In the genomic region with DNA sequence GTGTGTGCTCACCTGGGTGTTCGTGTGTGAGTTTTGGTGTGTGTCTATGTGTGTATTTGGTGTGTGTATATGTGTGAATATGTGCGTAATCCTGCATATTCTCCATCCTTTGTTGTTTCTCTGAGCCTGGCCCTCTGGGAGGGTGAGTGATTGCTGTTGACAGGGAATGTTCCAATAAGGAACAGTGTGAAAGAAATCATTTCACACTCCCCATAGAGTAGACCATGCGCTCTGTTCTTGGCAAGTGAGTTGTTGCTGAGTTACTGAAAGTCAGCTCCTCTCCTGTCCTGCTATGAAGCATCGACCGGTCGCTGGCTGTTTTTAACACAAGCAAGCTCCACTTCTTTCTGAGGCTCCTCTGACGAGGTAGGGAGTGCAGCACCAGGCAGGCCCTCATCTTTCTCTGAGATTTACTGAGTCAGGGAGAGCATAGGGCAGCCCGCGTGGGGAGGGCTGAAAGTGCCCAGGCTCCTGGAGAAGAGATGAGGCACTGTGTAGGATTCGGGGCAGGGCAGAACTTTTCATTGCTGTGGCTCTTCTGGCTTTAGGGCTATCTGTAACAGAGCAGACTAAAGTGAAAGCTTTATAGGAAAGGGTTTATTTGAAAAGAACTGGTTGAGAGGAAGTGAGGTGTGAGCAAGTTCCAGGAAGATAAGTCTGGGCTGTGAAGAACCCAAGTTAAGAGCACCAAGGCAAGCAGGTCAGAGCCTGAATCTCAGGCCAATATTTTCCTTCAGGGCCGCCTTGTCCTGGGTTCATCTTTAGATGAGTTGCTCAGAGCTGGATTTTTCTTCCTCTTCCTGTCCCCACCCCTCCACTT, we compare ENCODE assay signal across 26 cellular contexts.
DNase-seq lines count a peak whose midpoint lies in the region; ATAC-seq, FAIRE-seq and TF ChIP-seq lines count a peak whose summit lies in the region.
"Had no signal": no experiment of that assay in that cellular context is flagged by ENCODE, and none has a peak within 500 bp of the region (broad histone marks: within the 10 kb centered on the region; RNA-seq: fewer than 3 reads in every experiment).

No MANE protein-coding gene starts in this region.

- TF ChIP-seq POLR2A in heart left ventricle (IDR thresholded peaks at IDR 0.05) (no peak), H1 (IDR thresholded peaks at IDR 0.05; ENCODE audit: control extremely low read depth in 1 of 2, low read depth in 2 of 2, low read length in 2 of 2) (no peak)

- H3K36me3 ChIP-seq in cardiac muscle cell, result no peaks in the 10 kb centered on the region
- H3K36me3 ChIP-seq in heart left ventricle, result no peaks in the 10 kb centered on the region
- H3K36me3 ChIP-seq in H1 (ENCODE audit: control insufficient read depth in 2 of 4, insufficient read depth in 4 of 4, low read length in 3 of 4), result no peaks in the 10 kb centered on the region
- H3K36me3 ChIP-seq in neuronal stem cell (replicated peaks in 1 of 2; ENCODE audit: control insufficient read depth in 2 of 2, insufficient read depth in 2 of 2, low read length in 2 of 2), result no peaks in the 10 kb centered on the region
- H3K36me3 ChIP-seq: BLaER1, HAP-1, MG63, Peyer's patch had no signal

- no peak overlapping the region for H2BK20ac ChIP-seq in H1 (ENCODE audit: low read length)

- H2AK5ac ChIP-seq in H1 (ENCODE audit: low read depth, low read length), result no peak overlapping the region
- no peak overlapping the region for H2AK5ac ChIP-seq in neuronal stem cell (ENCODE audit: low read depth, low read length)

- no peak overlapping the region for H2BK120ac ChIP-seq in H1 (replicated peaks; ENCODE audit: low read depth, low read length)
- H2BK120ac ChIP-seq in neuronal stem cell (ENCODE audit: low read depth, low read length), result no peak overlapping the region

- no peak overlapping the region for H3K4me3 Mint-ChIP-seq in naive thymus-derived CD8-positive, alpha-beta T cell
- no peak overlapping the region for H3K4me3 Mint-ChIP-seq in activated T-helper 1 cell treated with anti-CD3 and anti-CD28 coated beads, Interleukin-12 subunit alpha, Interleukin-12 subunit beta, Interleukin-2, Interleukin-4 antibody, amounts not matched to agents 30 ng/mL and 10 ng/mL and 1 ng/mL, durations not matched to agents 14 hours and 24 hours and 36 hours
- H3K4me3 Mint-ChIP-seq: CD4-positive, CD25-positive, alpha-beta regulatory T cell; HFFc6 had no signal

- CTCF ChIA-PET in H1 (lab: Charles Lee; ENCODE audit: partially characterized antibody), result interaction anchor here (0.9 to 4.7 kb wide), 11 partner anchors 13 to 310 kb away, joined by 3 to 39 read pairs (median 3); no protein-coding TSS in a partner anchor

- no peak overlapping the region for H3K4me3 ChIP-seq in cardiac muscle cell
- no peak overlapping the region for H3K4me3 ChIP-seq in heart left ventricle
- no peak overlapping the region for H3K4me3 ChIP-seq in H1 (ENCODE audit: extremely low read depth in 1 of 4, insufficient read depth in 2 of 4, low read depth in 3 of 4, low read length in 4 of 4)
- H3K4me3 ChIP-seq in neuronal stem cell (ENCODE audit: low read length in 2 of 2), result no peak overlapping the region
- H3K4me3 ChIP-seq: BLaER1, GM23248, HAP-1, MG63, Peyer's patch, SK-N-MC had no signal

- H2BK12ac ChIP-seq in H1 (ENCODE audit: low read depth, low read length) (no peak overlapping the region), neuronal stem cell (ENCODE audit: low read length) (no peak overlapping the region)

- H3K4me1 ChIP-seq in cardiac muscle cell (ENCODE audit: low read depth), result peaks cover 7% of the 10 kb centered on the region
- H3K4me1 ChIP-seq in heart left ventricle, result no peaks in the 10 kb centered on the region
- H3K4me1 ChIP-seq in H1 (replicated peaks in 1 of 4; ENCODE audit: control insufficient read depth in 3 of 4, insufficient read depth in 4 of 4, low read length in 3 of 4), result peaks cover 0 to 4% (median 0%) of the 10 kb centered on the region in 4 experiments; a peak in 1 of 7 replicates
- peaks cover 0 to 5% of the 10 kb centered on the region in 2 donors for H3K4me1 ChIP-seq in neuronal stem cell (ENCODE audit: control insufficient read depth in 2 of 2, insufficient read depth in 1 of 2, low read depth in 1 of 2, low read length in 2 of 2)
- H3K4me1 ChIP-seq: HAP-1, Peyer's patch had no signal

- H3K4me2 ChIP-seq in H1 (ENCODE audit: insufficient read depth in 1 of 2, low read depth in 2 of 2, low read length in 2 of 2), result no peak overlapping the region; a peak in 1 of 4 replicates
- H3K4me2 ChIP-seq in neuronal stem cell (ENCODE audit: insufficient read depth, low read length, poor library complexity, severe bottlenecking), result no peak overlapping the region
- H3K4me2 ChIP-seq: BLaER1 had no signal

- no peak overlapping the region for H3K27ac Mint-ChIP-seq in naive thymus-derived CD8-positive, alpha-beta T cell
- no peak overlapping the region for H3K27ac Mint-ChIP-seq in activated T-helper 1 cell treated with anti-CD3 and anti-CD28 coated beads, Interleukin-12 subunit alpha, Interleukin-12 subunit beta, Interleukin-2, Interleukin-4 antibody, amounts not matched to agents 30 ng/mL and 10 ng/mL and 1 ng/mL, durations not matched to agents 14 hours and 24 hours and 36 hours
- H3K27ac Mint-ChIP-seq: CD4-positive, CD25-positive, alpha-beta regulatory T cell; HFFc6 had no signal

- H2BK5ac ChIP-seq in H1 (ENCODE audit: low read depth, low read length) (no peak overlapping the region), neuronal stem cell (ENCODE audit: low read length) (no peak overlapping the region)

- H3K4me1 Mint-ChIP-seq in naive thymus-derived CD8-positive, alpha-beta T cell, result no peaks in the 10 kb centered on the region
- H3K4me1 Mint-ChIP-seq in activated T-helper 1 cell treated with anti-CD3 and anti-CD28 coated beads, Interleukin-12 subunit alpha, Interleukin-12 subunit beta, Interleukin-2, Interleukin-4 antibody, amounts not matched to agents 30 ng/mL and 10 ng/mL and 1 ng/mL, durations not matched to agents 14 hours and 24 hours and 36 hours (ENCODE audit: low read depth), result peaks cover 8% of the 10 kb centered on the region
- H3K4me1 Mint-ChIP-seq: CD4-positive, CD25-positive, alpha-beta regulatory T cell had no signal

- no peak overlapping the region for H3K14ac ChIP-seq in H1 (ENCODE audit: insufficient read length)
- H3K14ac ChIP-seq in neuronal stem cell (ENCODE audit: low read length), result no peak overlapping the region

- H4K8ac ChIP-seq in H1 (ENCODE audit: extremely low read depth, insufficient read depth, low read length) (no peak overlapping the region), neuronal stem cell (ENCODE audit: low read depth, low read length) (no peak overlapping the region)

- intact Hi-C loops in heart left ventricle (cut with DNase I), result no loop called here
- intact Hi-C loops in activated T-helper 1 cell treated with anti-CD3 and anti-CD28 coated beads, Interleukin-12 subunit alpha, Interleukin-12 subunit beta, Interleukin-2, Interleukin-4 antibody, amounts not matched to agents 30 ng/mL and 10 ng/mL and 1 ng/mL, durations not matched to agents 14 hours and 24 hours and 36 hours (cut with micrococcal nuclease), result no loop called here

- H2BK15ac ChIP-seq in H1 (ENCODE audit: low read length), result 0 out of 2 replicates have a peak overlapping the region, but pooled peaks have one; percentile 22
- no peak overlapping the region for H2BK15ac ChIP-seq in neuronal stem cell (ENCODE audit: low read length)

- H4K5ac ChIP-seq in H1 (ENCODE audit: insufficient read length, low read depth, low read length), result no peak overlapping the region

- no peak for FAIRE-seq in H1 (lab: Jason Lieb, UNC)
- FAIRE-seq: A204.1, GM18507, HepG2 had no signal

- H3K9me3 Mint-ChIP-seq in naive thymus-derived CD8-positive, alpha-beta T cell, result no peaks in the 10 kb centered on the region
- no peaks in the 10 kb centered on the region for H3K9me3 Mint-ChIP-seq in activated T-helper 1 cell treated with anti-CD3 and anti-CD28 coated beads, Interleukin-12 subunit alpha, Interleukin-12 subunit beta, Interleukin-2, Interleukin-4 antibody, amounts not matched to agents 30 ng/mL and 10 ng/mL and 1 ng/mL, durations not matched to agents 14 hours and 24 hours and 36 hours

- H3K79me2 ChIP-seq in H1 (ENCODE audit: control insufficient read depth in 1 of 2, insufficient read depth in 2 of 2, low read length in 2 of 2), result no peaks in the 10 kb centered on the region

- no peak for TF ChIP-seq RAD21 in H1 (IDR thresholded peaks at IDR 0.05 in 1 of 2, conservative IDR thresholded peaks at IDR 0.05 in 1 of 2; ENCODE audit: low read depth in 2 of 2, low read length in 2 of 2)

- H3K79me1 ChIP-seq in H1 (ENCODE audit: low read depth, low read length) (no peaks in the 10 kb centered on the region), neuronal stem cell (ENCODE audit: low read depth, low read length) (no peaks in the 10 kb centered on the region)

- no peak for ATAC-seq in heart left ventricle
- no peak for ATAC-seq in naive thymus-derived CD8-positive, alpha-beta T cell
- ATAC-seq: HepG2 had no signal

- no peaks in the 10 kb centered on the region for H4K20me1 ChIP-seq in H1 (replicated peaks in 1 of 2; ENCODE audit: control insufficient read depth in 1 of 2, insufficient read depth in 2 of 2, low read length in 2 of 2)
- H4K20me1 ChIP-seq: BLaER1 had no signal

- H3K27me3 ChIP-seq in cardiac muscle cell (no peaks in the 10 kb centered on the region), heart left ventricle (peaks cover 0 to 6% (median 0%) of the 10 kb centered on the region in 9 donors), H1 (replicated peaks in 1 of 4; ENCODE audit: control insufficient read depth in 3 of 4, extremely low read depth in 1 of 4, insufficient read depth in 3 of 4, low read length in 3 of 4) (no peaks in the 10 kb centered on the region), neuronal stem cell (ENCODE audit: control insufficient read depth in 3 of 3, insufficient read depth in 3 of 3, low read depth in 1 of 3, low read length in 3 of 3) (no peaks in the 10 kb centered on the region)
- H3K27me3 ChIP-seq: BLaER1, MG63, Peyer's patch had no signal

- H3K4ac ChIP-seq in H1 (replicated peaks; ENCODE audit: insufficient read length, low read depth, low read length) (no peak overlapping the region), neuronal stem cell (ENCODE audit: low read length) (no peak overlapping the region)

- no peaks in the 10 kb centered on the region for H3K9me3 ChIP-seq in cardiac muscle cell (ENCODE audit: low read depth)
- no peaks in the 10 kb centered on the region for H3K9me3 ChIP-seq in heart left ventricle
- H3K9me3 ChIP-seq in H1 (ENCODE audit: insufficient read depth in 2 of 2, low read depth in 1 of 2, low read length in 1 of 2), result no peaks in the 10 kb centered on the region
- H3K9me3 ChIP-seq in neuronal stem cell (replicated peaks in 1 of 2; ENCODE audit: control insufficient read depth in 2 of 2, insufficient read depth in 1 of 2, low read depth in 1 of 2, low read length in 2 of 2), result no peaks in the 10 kb centered on the region
- H3K9me3 ChIP-seq: BLaER1, HAP-1, MG63, Peyer's patch had no signal

- H3K27ac ChIP-seq in cardiac muscle cell (peak overlapping the region; percentile 32), heart left ventricle (no peak overlapping the region), H1 (ENCODE audit: low read depth, low read length) (no peak overlapping the region), neuronal stem cell (replicated peaks; ENCODE audit: low read length) (no peak overlapping the region)
- H3K27ac ChIP-seq: BLaER1, GM23248, Peyer's patch, SK-N-MC had no signal

- H2AFZ ChIP-seq in H1 (ENCODE audit: low read length), result no peak overlapping the region
- peak overlapping the region; percentile 29 for H2AFZ ChIP-seq in neuronal stem cell (ENCODE audit: low read length)
- H2AFZ ChIP-seq: GM23248 had no signal

- no peaks in the 10 kb centered on the region for H3K36me3 Mint-ChIP-seq in naive thymus-derived CD8-positive, alpha-beta T cell
- no peaks in the 10 kb centered on the region for H3K36me3 Mint-ChIP-seq in activated T-helper 1 cell treated with anti-CD3 and anti-CD28 coated beads, Interleukin-12 subunit alpha, Interleukin-12 subunit beta, Interleukin-2, Interleukin-4 antibody, amounts not matched to agents 30 ng/mL and 10 ng/mL and 1 ng/mL, durations not matched to agents 14 hours and 24 hours and 36 hours (ENCODE audit: low read depth)
- H3K36me3 Mint-ChIP-seq: CD4-positive, CD25-positive, alpha-beta regulatory T cell had no signal

- H3K23me2 ChIP-seq in H1 (ENCODE audit: low read depth, low read length), result no peaks in the 10 kb centered on the region

- H3K56ac ChIP-seq in H1 (replicated peaks; ENCODE audit: insufficient read length, low read depth, low read length), result no peak overlapping the region

- H3K27me3 Mint-ChIP-seq in naive thymus-derived CD8-positive, alpha-beta T cell, result peaks cover 2 to 20% (median 9%) of the 10 kb centered on the region in 5 donors
- no peaks in the 10 kb centered on the region for H3K27me3 Mint-ChIP-seq in activated T-helper 1 cell treated with anti-CD3 and anti-CD28 coated beads, Interleukin-12 subunit alpha, Interleukin-12 subunit beta, Interleukin-2, Interleukin-4 antibody, amounts not matched to agents 30 ng/mL and 10 ng/mL and 1 ng/mL, durations not matched to agents 14 hours and 24 hours and 36 hours (ENCODE audit: insufficient read depth)
- H3K27me3 Mint-ChIP-seq: CD4-positive, CD25-positive, alpha-beta regulatory T cell had no signal

- no peak overlapping the region for H3K9ac ChIP-seq in H1 (replicated peaks in 1 of 4; ENCODE audit: extremely low read depth in 1 of 4, low read depth in 3 of 4, low read length in 3 of 4)
- H3K9ac ChIP-seq in neuronal stem cell (ENCODE audit: low read depth, low read length, poor library complexity), result no peak overlapping the region
- H3K9ac ChIP-seq: BLaER1, GM23248 had no signal

- H4K91ac ChIP-seq in H1 (replicated peaks; ENCODE audit: insufficient read length, low read length), result no peak overlapping the region
- no peak overlapping the region for H4K91ac ChIP-seq in neuronal stem cell (ENCODE audit: low read depth, low read length, poor library complexity)

- H3K23ac ChIP-seq in H1 (ENCODE audit: insufficient read length) (no peak overlapping the region), neuronal stem cell (ENCODE audit: low read depth, low read length, poor library complexity) (no peak overlapping the region)

- POLR2A ChIA-PET in H1 (lab: Charles Lee; ENCODE audit: partially characterized antibody), result no interaction called here
- POLR2A ChIA-PET in naive thymus-derived CD8-positive, alpha-beta T cell (lab: Charles Lee), result no interaction called here

- H3K18ac ChIP-seq in H1 (ENCODE audit: extremely low read depth, low read length), result no peak overlapping the region
- no peak overlapping the region for H3K18ac ChIP-seq in neuronal stem cell (ENCODE audit: low read length)

- WGBS in heart left ventricle, 4 donors, result 61 to 67% (median 64%) methylated on average over 10 to 11 of the region's 11 CpGs
- 89% methylated on average over 11 of the region's 11 CpGs; no CpG with 5 or more reads in 1 of the 2 experiments for WGBS in H1 (ENCODE audit: extremely low coverage in 1 of 2, insufficient coverage in 1 of 2, insufficient read length in 1 of 2, insufficient replicate concordance in 2 of 2, low coverage in 1 of 2, low lambda C conversion rate in 2 of 2, missing lambda C conversion rate in 1 of 2), 2 experiments
- WGBS in neuronal stem cell (ENCODE audit: extremely low coverage in 2 of 2, insufficient read length in 2 of 2, insufficient replicate concordance in 1 of 2), 2 donors, result no CpG with 5 or more reads among the region's 11 CpGs

- no peak for TF ChIP-seq CTCF in cardiac muscle cell (IDR thresholded peaks at IDR 0.05; ENCODE audit: low read depth, low read length)
- no peak for TF ChIP-seq CTCF in heart left ventricle (IDR thresholded peaks at IDR 0.05)
- TF ChIP-seq CTCF in H1 (IDR thresholded peaks at IDR 0.05; ENCODE audit: control extremely low read depth in 1 of 3, insufficient read depth in 1 of 3, low read depth in 1 of 3, low read length in 3 of 3), result no peak

- no peak for DNase-seq in cardiac muscle cell (ENCODE audit: low read depth in 1 of 2, low spot score in 1 of 2)
- DNase-seq in heart left ventricle, result no peak
- DNase-seq in H1 (ENCODE audit: low read depth in 1 of 2, low spot score in 2 of 2), result no peak
- DNase-seq in neuronal stem cell (ENCODE audit: low spot score), result no peak
- no peak for DNase-seq in KG1 (lab: John Stamatoyannopoulos, UW)
- DNase-seq in naive thymus-derived CD8-positive, alpha-beta T cell, result no peak
- DNase-seq in activated T-helper 1 cell treated with anti-CD3 and anti-CD28 coated beads, Interleukin-12 subunit alpha, Interleukin-12 subunit beta, Interleukin-2, Interleukin-4 antibody, amounts not matched to agents 30 ng/mL and 10 ng/mL and 1 ng/mL, durations not matched to agents 14 hours and 24 hours and 36 hours (ENCODE audit: low spot score), result no peak
- DNase-seq: DMS153, GM23248, HFFc6, MG63, NCI-H1105 treated with DMSO at 0.1 percent for 48 hours, NCI-H146, NCI-H2029, NCI-H2227 treated with DMSO at 0.1 percent for 48 hours, NCI-H526 treated with DMSO at 0.1 percent for 48 hours, OCI-M1, Peyer's patch, SIG-M5 had no signal

- no peak for TF ChIP-seq EP300 in H1 (IDR thresholded peaks at IDR 0.05; ENCODE audit: borderline replicate concordance in 1 of 2, low read depth in 2 of 2, low read length in 2 of 2)
